ENCODE assay signal across 8 cellular contexts in the genomic region with DNA sequence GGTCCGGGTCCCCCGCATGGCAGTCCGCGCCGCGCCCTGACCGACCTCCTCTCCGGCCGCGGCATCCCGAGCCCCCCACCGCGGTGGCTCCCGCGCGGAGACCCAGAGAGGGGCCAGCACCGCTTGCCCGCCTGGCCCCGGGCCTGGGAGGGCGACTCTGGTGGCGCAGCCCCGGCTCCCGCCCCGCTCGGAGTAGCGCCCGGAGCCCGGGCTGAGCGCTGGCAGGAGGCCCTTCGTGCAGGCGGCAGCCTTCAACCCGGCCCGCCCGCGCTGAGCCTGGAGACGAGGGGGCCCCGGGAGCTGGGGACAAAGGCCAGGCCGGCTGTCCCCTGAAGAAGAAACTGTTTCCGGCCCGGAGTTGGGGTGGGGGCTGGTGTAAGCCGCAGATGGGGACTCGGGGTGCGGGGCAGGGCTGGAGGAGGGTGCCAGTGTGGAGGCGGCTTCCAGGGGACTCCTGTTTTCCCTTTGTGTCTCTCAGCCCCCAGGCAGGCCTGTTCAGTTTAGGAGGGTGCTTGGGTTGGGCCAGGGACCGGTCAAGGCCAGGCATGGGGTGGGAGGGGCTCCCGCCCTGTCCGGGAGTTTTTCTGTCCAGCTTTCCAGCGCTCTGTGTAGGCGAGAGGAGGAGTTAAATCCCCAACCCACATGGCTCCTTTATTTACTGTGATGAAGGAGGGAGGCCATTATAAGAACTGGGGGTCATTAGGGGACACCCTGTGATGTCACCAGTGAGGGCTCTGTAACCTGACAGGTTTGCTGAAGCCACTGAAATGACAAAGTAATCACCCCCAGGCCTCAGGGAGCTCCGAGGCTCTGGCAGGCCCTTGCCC. TPM values are rescaled to one million over a fixed set of nuclear protein-coding genes. Genes with fewer than 3 reads are reported as not detected.
A peak's percentile ranks its signal among the peaks of the same experiment; 100 is the strongest.
DNase-seq lines count a peak whose midpoint lies in the region; ATAC-seq and TF ChIP-seq lines count a peak whose summit lies in the region.

No MANE protein-coding gene starts in this region.

- H3K27me3 Mint-ChIP-seq in osteocyte (ENCODE audit: unreplicated experiment), result peaks cover 6% of the 10 kb centered on the region

- peak overlapping the region; percentile 52 for H3K27ac Mint-ChIP-seq in osteocyte (ENCODE audit: unreplicated experiment)

- DNase-seq in RWPE2 (ENCODE audit: low spot score), result peak; percentile 57
- peak; percentile 49 for DNase-seq in fibroblast of villous mesenchyme (ENCODE audit: low read depth)
- no peak for DNase-seq in osteocyte (ENCODE audit: extremely low spot score, unreplicated experiment)
- DNase-seq in activated CD4-positive, alpha-beta T cell treated with anti-CD3 and anti-CD28 coated beads for 4 hours, result no peak

- peaks cover 17% of the 10 kb centered on the region for H3K27me3 ChIP-seq in RWPE2 (ENCODE audit: insufficient read depth, poor library complexity, severe bottlenecking)

- H3K36me3 ChIP-seq in RWPE2 (ENCODE audit: low read depth), result no peaks in the 10 kb centered on the region

- no peaks in the 10 kb centered on the region for H3K9me3 ChIP-seq in RWPE2 (ENCODE audit: severe bottlenecking)

- H3K4me3 Mint-ChIP-seq in osteocyte (ENCODE audit: unreplicated experiment), result peak overlapping the region; percentile 84

- H3K9me3 Mint-ChIP-seq in osteocyte (ENCODE audit: unreplicated experiment), result no peaks in the 10 kb centered on the region

- H3K36me3 Mint-ChIP-seq in osteocyte (ENCODE audit: unreplicated experiment), result no peaks in the 10 kb centered on the region

- no peaks in the 10 kb centered on the region for H3K4me1 ChIP-seq in RWPE2 (ENCODE audit: insufficient read depth, poor library complexity, severe bottlenecking)

- H3K27ac ChIP-seq in RWPE2 (ENCODE audit: poor library complexity, severe bottlenecking), result no peak overlapping the region

- ATAC-seq in RWPE2 (ENCODE audit: low read depth), result peak; percentile 69
- ATAC-seq in GM21619 (IDR thresholded peaks at IDR 0.05; ENCODE audit: unreplicated experiment), result no peak
- no peak for ATAC-seq in GM18511 (IDR thresholded peaks at IDR 0.05; ENCODE audit: unreplicated experiment)
- no peak for ATAC-seq in GM21526 (IDR thresholded peaks at IDR 0.05; ENCODE audit: low FRiP score, unreplicated experiment)

- H3K4me3 ChIP-seq in GM08714 (ENCODE audit: low read length) (peak overlapping the region; percentile 18; the same call in 1 of the 2 replicates), RWPE2 (ENCODE audit: severe bottlenecking) (peak overlapping the region; percentile 54), fibroblast of villous mesenchyme (ENCODE audit: low read depth, low read length) (peak overlapping the region; percentile 65)

- TF ChIP-seq CTCF in RWPE2 (IDR thresholded peaks at IDR 0.05; ENCODE audit: poor library complexity, severe bottlenecking) (no peak), fibroblast of villous mesenchyme (IDR thresholded peaks at IDR 0.05; ENCODE audit: insufficient read depth, low read depth, low read length) (no peak), osteocyte (IDR thresholded peaks at IDR 0.05) (no peak)

- peaks cover 5% of the 10 kb centered on the region for H3K4me1 Mint-ChIP-seq in osteocyte (ENCODE audit: unreplicated experiment)

RNA-seq across cellular contexts. Expression of a gene that starts 1.0 kb away (rescaled TPM):
- total RNA-seq in fibroblast of villous mesenchyme, result 11.2 and 14.8 TPM in 2 replicates
- 49.8 and 52.3 TPM in 2 replicates for total RNA-seq in osteocyte

RNA-seq across cellular contexts. Expression of a gene that starts 30.6 kb away (rescaled TPM):
- total RNA-seq in fibroblast of villous mesenchyme (not detected in 2 replicates), osteocyte (not detected in 2 replicates)

Comparison
In these comparisons a context has a peak if more than half of its experiments do, and no peak if none do; other contexts are left out.
1. DNase-seq: peak in RWPE2 (single experiment) and fibroblast of villous mesenchyme (single experiment); none in osteocyte (single experiment) and activated CD4-positive, alpha-beta T cell treated with anti-CD3 and anti-CD28 coated beads for 4 hours (0 of 2).
2. Peak in every context shown above with its lines, with median percentiles within 50 percentile points of each other: H3K4me3 ChIP-seq.